ENCODE assay signal across 9 cellular contexts in the genomic region with DNA sequence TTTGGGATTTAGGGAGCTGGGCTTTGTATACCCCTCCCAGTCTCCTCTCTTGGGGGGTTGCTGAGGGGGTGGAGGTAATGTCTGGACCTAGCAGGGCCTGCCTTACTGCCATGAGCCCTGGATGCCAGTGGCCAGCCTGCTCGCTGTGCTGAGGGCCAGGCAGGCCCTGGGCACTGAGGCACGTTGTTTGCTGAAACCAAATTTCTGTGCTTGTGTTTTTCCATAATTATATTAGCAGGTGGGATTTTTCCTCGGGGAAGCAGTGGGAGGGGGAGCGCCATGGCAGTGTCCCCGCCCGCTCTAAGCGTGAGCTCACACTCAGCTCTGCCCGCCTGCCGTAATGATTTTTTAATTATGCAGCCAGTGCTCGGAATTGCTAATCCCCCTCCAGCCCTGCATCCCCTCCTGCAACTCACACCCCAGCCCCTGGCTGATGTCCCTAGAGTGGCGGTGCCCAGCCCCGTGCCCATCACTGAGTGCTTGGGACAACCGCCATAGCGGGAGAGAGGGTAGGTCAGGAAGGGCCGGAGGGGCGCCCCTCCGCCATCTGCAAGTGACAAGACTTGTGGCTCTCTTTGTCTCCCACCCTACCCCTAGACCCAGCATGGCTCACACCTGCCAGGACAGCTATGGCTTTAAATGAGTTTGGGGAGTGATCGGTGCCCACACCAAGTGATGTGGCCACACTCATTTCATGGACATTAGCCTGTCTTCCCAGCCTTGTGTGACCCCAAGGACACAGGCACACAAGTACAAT. TPM values are rescaled to one million over a fixed set of nuclear protein-coding genes. Genes with fewer than 3 reads are reported as not detected.
DNase-seq lines count a peak whose midpoint lies in the region; ATAC-seq and TF ChIP-seq lines count a peak whose summit lies in the region.
"Had no signal": no experiment of that assay in that cellular context is flagged by ENCODE, and none has a peak within 500 bp of the region (broad histone marks: within the 10 kb centered on the region; RNA-seq: fewer than 3 reads in every experiment).

No MANE protein-coding gene starts in this region.

- no peaks in the 10 kb centered on the region for H3K9me3 Mint-ChIP-seq in activated CD4-positive, alpha-beta T cell treated with anti-CD3 and anti-CD28 coated beads, Interleukin-2, amount 10 ng/mL, durations not matched to agents 7 days and 5 days
- no peaks in the 10 kb centered on the region for H3K9me3 Mint-ChIP-seq in activated T-helper 2 cell treated with anti-CD3 and anti-CD28 coated beads, Interferon-gamma antibody, Interleukin-2, Interleukin-4, amounts not matched to agents 10 μg/mL and 5 μg/mL and 100 μg/mL, durations not matched to agents 14 hours and 24 hours and 36 hours

- TF ChIP-seq RAD21 in liver (IDR thresholded peaks at IDR 0.05), result no peak

- H3K27me3 Mint-ChIP-seq in activated CD4-positive, alpha-beta T cell treated with anti-CD3 and anti-CD28 coated beads, Interleukin-2, amount 10 ng/mL, durations not matched to agents 7 days and 5 days, result no peaks in the 10 kb centered on the region
- peaks cover 5% of the 10 kb centered on the region for H3K27me3 Mint-ChIP-seq in activated T-helper 2 cell treated with anti-CD3 and anti-CD28 coated beads, Interferon-gamma antibody, Interleukin-2, Interleukin-4, amounts not matched to agents 10 μg/mL and 5 μg/mL and 100 μg/mL, durations not matched to agents 14 hours and 24 hours and 36 hours (ENCODE audit: low read depth)

- H3K27me3 ChIP-seq in liver (ENCODE audit: control insufficient read depth in 4 of 4, insufficient read depth in 4 of 4, low read length in 3 of 4) (no peaks in the 10 kb centered on the region), tibial artery (no peaks in the 10 kb centered on the region)

- H3K4me3 Mint-ChIP-seq in activated CD4-positive, alpha-beta T cell treated with anti-CD3 and anti-CD28 coated beads, Interleukin-2, amount 10 ng/mL, durations not matched to agents 7 days and 5 days, result peak overlapping the region; percentile 54
- peak overlapping the region; percentile 17 for H3K4me3 Mint-ChIP-seq in activated T-helper 2 cell treated with anti-CD3 and anti-CD28 coated beads, Interferon-gamma antibody, Interleukin-2, Interleukin-4, amounts not matched to agents 10 μg/mL and 5 μg/mL and 100 μg/mL, durations not matched to agents 14 hours and 24 hours and 36 hours (ENCODE audit: low read depth)

- intact Hi-C loops in activated T-helper 2 cell treated with anti-CD3 and anti-CD28 coated beads, Interferon-gamma antibody, Interleukin-2, Interleukin-4, amounts not matched to agents 10 μg/mL and 5 μg/mL and 100 μg/mL, durations not matched to agents 14 hours and 24 hours and 36 hours (cut with micrococcal nuclease), result loop anchor here (2.0 kb wide), 1 partner anchor 16 kb away; no protein-coding TSS in a partner anchor
- intact Hi-C loops in tibial artery (cut with DNase I; ENCODE audit: low total_unique reads), result no loop called here

- ATAC-seq in HG03571 (IDR thresholded peaks at IDR 0.05; ENCODE audit: unreplicated experiment) (no peak), GM21360 (IDR thresholded peaks at IDR 0.05; ENCODE audit: unreplicated experiment) (no peak)

- H3K4me3 ChIP-seq in liver (ENCODE audit: low read depth in 1 of 3, low read length in 3 of 3), result peak overlapping the region in 1 of 3 donors; percentile 3
- peak overlapping the region; percentile 48 to 57 for H3K4me3 ChIP-seq in tibial artery

- H3K4me1 ChIP-seq in liver (ENCODE audit: control insufficient read depth in 4 of 4, insufficient read depth in 4 of 4, low read length in 3 of 4), result peaks cover 60 to 96% (median 89%) of the 10 kb centered on the region in 4 donors
- H3K4me1 ChIP-seq in tibial artery, result peaks cover 4 to 99% (median 92%) of the 10 kb centered on the region in 4 donors

- CTCF ChIA-PET in activated CD4-positive, alpha-beta T cell treated with anti-CD3 and anti-CD28 coated beads, Interleukin-2, amount 10 ng/mL, durations not matched to agents 7 days and 5 days (lab: Charles Lee), result interaction anchor here (1.3 to 2.2 kb wide), 2 partner anchors 9 to 24 kb away, joined by 3 to 6 read pairs; no protein-coding TSS in a partner anchor

- POLR2A ChIA-PET in activated CD4-positive, alpha-beta T cell treated with anti-CD3 and anti-CD28 coated beads, Interleukin-2, amount 10 ng/mL, durations not matched to agents 7 days and 5 days (lab: Charles Lee), result no interaction called here

- peak overlapping the region; percentile 20 for H3K27ac Mint-ChIP-seq in activated CD4-positive, alpha-beta T cell treated with anti-CD3 and anti-CD28 coated beads, Interleukin-2, amount 10 ng/mL, durations not matched to agents 7 days and 5 days
- no peak overlapping the region for H3K27ac Mint-ChIP-seq in activated T-helper 2 cell treated with anti-CD3 and anti-CD28 coated beads, Interferon-gamma antibody, Interleukin-2, Interleukin-4, amounts not matched to agents 10 μg/mL and 5 μg/mL and 100 μg/mL, durations not matched to agents 14 hours and 24 hours and 36 hours

- H3K36me3 ChIP-seq in liver (ENCODE audit: control insufficient read depth in 4 of 4, insufficient read depth in 3 of 4, low read depth in 1 of 4, low read length in 3 of 4) (no peaks in the 10 kb centered on the region), tibial artery (no peaks in the 10 kb centered on the region)

- peak overlapping the region in 1 of 2 donors; percentile 67 for H3K9ac ChIP-seq in liver (ENCODE audit: low read depth in 1 of 2, low read length in 2 of 2)

- H3K36me3 Mint-ChIP-seq in activated CD4-positive, alpha-beta T cell treated with anti-CD3 and anti-CD28 coated beads, Interleukin-2, amount 10 ng/mL, durations not matched to agents 7 days and 5 days (ENCODE audit: low read depth), result no peaks in the 10 kb centered on the region
- H3K36me3 Mint-ChIP-seq in activated T-helper 2 cell treated with anti-CD3 and anti-CD28 coated beads, Interferon-gamma antibody, Interleukin-2, Interleukin-4, amounts not matched to agents 10 μg/mL and 5 μg/mL and 100 μg/mL, durations not matched to agents 14 hours and 24 hours and 36 hours (ENCODE audit: low read depth), result no peaks in the 10 kb centered on the region

- H3K27ac ChIP-seq in liver (ENCODE audit: low read depth in 1 of 2, low read length in 2 of 2) (peak overlapping the region; percentile 77 to 85), tibial artery (peak overlapping the region; percentile 88 to 94)

- no peak for DNase-seq in activated CD4-positive, alpha-beta T cell treated with anti-CD3 and anti-CD28 coated beads, Interleukin-2, amount 10 ng/mL, durations not matched to agents 7 days and 5 days
- no peak for DNase-seq in activated CD4-positive, alpha-beta T cell treated with anti-CD3 and anti-CD28 coated beads for 1 hour
- DNase-seq in activated T-helper 2 cell treated with anti-CD3 and anti-CD28 coated beads, Interferon-gamma antibody, Interleukin-2, Interleukin-4, amounts not matched to agents 10 μg/mL and 5 μg/mL and 100 μg/mL, durations not matched to agents 14 hours and 24 hours and 36 hours (ENCODE audit: low spot score), result no peak
- DNase-seq in tibial artery, result no peak
- DNase-seq in DMS114 treated with DMSO at 0.1 percent for 48 hours (lab: John Stamatoyannopoulos, UW; ENCODE audit: unreplicated experiment), result no peak
- DNase-seq: DMS79 had no signal

- peaks cover 36% of the 10 kb centered on the region for H3K4me1 Mint-ChIP-seq in activated CD4-positive, alpha-beta T cell treated with anti-CD3 and anti-CD28 coated beads, Interleukin-2, amount 10 ng/mL, durations not matched to agents 7 days and 5 days
- peaks cover 24% of the 10 kb centered on the region for H3K4me1 Mint-ChIP-seq in activated T-helper 2 cell treated with anti-CD3 and anti-CD28 coated beads, Interferon-gamma antibody, Interleukin-2, Interleukin-4, amounts not matched to agents 10 μg/mL and 5 μg/mL and 100 μg/mL, durations not matched to agents 14 hours and 24 hours and 36 hours (ENCODE audit: low read depth)

- H3K9me3 ChIP-seq in liver (ENCODE audit: control insufficient read depth in 4 of 4, low read length in 3 of 4) (no peaks in the 10 kb centered on the region), tibial artery (no peaks in the 10 kb centered on the region)

- TF ChIP-seq CTCF in liver (IDR thresholded peaks at IDR 0.05; ENCODE audit: low read depth, low read length, missing input control), result no peak
- no peak for TF ChIP-seq CTCF in tibial artery (IDR thresholded peaks at IDR 0.05)

- WGBS in liver, result 76% methylated on average over 18 of the region's 18 CpGs

TF ChIP-seq in liver, 16 proteins besides CTCF, POLR2A, EP300 and RAD21:
- TF ChIP-seq TAF1 (conservative IDR thresholded peaks at IDR 0.05) (no peak), FOXA1 (IDR thresholded peaks at IDR 0.05) (no peak)
TF ChIP-seq in liver: peak in this region for 0.

RNA-seq across cellular contexts. Expression of a gene that starts 21.0 kb away (rescaled TPM):
- total RNA-seq in activated CD4-positive, alpha-beta T cell treated with anti-CD3 and anti-CD28 coated beads, Interleukin-2, amount 10 ng/mL, durations not matched to agents 7 days and 5 days, result 1 to 10 TPM in 1 of 2 experiments, under 1 TPM in 1; 0.99 to 1.9 TPM
- 1.3 and 2.9 TPM in 2 replicates for total RNA-seq in activated T-helper 2 cell treated with anti-CD3 and anti-CD28 coated beads, Interferon-gamma antibody, Interleukin-2, Interleukin-4, amounts not matched to agents 10 μg/mL and 5 μg/mL and 100 μg/mL, durations not matched to agents 14 hours and 24 hours and 36 hours
- total RNA-seq in liver, result 10 to 100 TPM; 59.1 to 78.6 TPM
- polyA plus RNA-seq in liver, result 10 to 100 TPM; 40.6 to 70.0 TPM

Comparison
In these comparisons a context has a peak if more than half of its experiments do, and no peak if none do; other contexts are left out.
1. RNA of a gene that starts 21.0 kb away (total RNA-seq): 59.1 to 78.6 TPM in liver; 0.99 to 1.9 TPM in activated CD4-positive, alpha-beta T cell treated with anti-CD3 and anti-CD28 coated beads, Interleukin-2, amount 10 ng/mL, durations not matched to agents 7 days and 5 days and 1.3 to 2.9 TPM in activated T-helper 2 cell treated with anti-CD3 and anti-CD28 coated beads, Interferon-gamma antibody, Interleukin-2, Interleukin-4, amounts not matched to agents 10 μg/mL and 5 μg/mL and 100 μg/mL, durations not matched to agents 14 hours and 24 hours and 36 hours; every median in the first group is over 10 times any median in the second.